ENCODE assay signal across 13 cellular contexts in genomic region chrX:120085553-120086185, GRCh38. TPM values are rescaled to one million over a fixed set of nuclear protein-coding genes. Genes with fewer than 3 reads are reported as not detected.
A peak's percentile ranks its signal among the peaks of the same experiment; 100 is the strongest.
DNase-seq lines count a peak whose midpoint lies in the region; ATAC-seq, FAIRE-seq and TF ChIP-seq lines count a peak whose summit lies in the region.
"Not testable (repeated sequence)": the region's sequence is repeated elsewhere in the genome, so short reads cannot be mapped to it uniquely, and the experiment has no call there.
"Had no signal": no experiment of that assay in that cellular context is flagged by ENCODE, and none has a peak within 500 bp of the region (broad histone marks: within the 10 kb centered on the region; RNA-seq: fewer than 3 reads in every experiment).

No MANE protein-coding gene starts in this region.

- H3K4me1 ChIP-seq in PC-3 (ENCODE audit: insufficient read depth, low read length); mucosa of descending colon (ENCODE audit: low read depth); upper lobe of right lung: not testable (repeated sequence)

- not testable (repeated sequence) for H3K79me2 ChIP-seq in PC-3 (ENCODE audit: low read length)

- H3K36me3 ChIP-seq in PC-3 (ENCODE audit: low read depth, low read length); mucosa of descending colon (ENCODE audit: low read depth); upper lobe of right lung: not testable (repeated sequence)

- H3K4me3 ChIP-seq in PC-3 (ENCODE audit: low read length); mucosa of descending colon; upper lobe of right lung: not testable (repeated sequence)

- H3K36me3 Mint-ChIP-seq in activated CD4-positive, alpha-beta T cell treated with anti-CD3 and anti-CD28 coated beads for 36 hours (ENCODE audit: low read depth); effector memory CD8-positive, alpha-beta T cell (ENCODE audit: insufficient read depth): not testable (repeated sequence)

- CTCF ChIA-PET in PC-3 (lab: Charles Lee); activated CD4-positive, alpha-beta T cell treated with anti-CD3 and anti-CD28 coated beads for 36 hours (lab: Charles Lee): not testable (repeated sequence)

- BruUV-seq in PC-3 (replicated peaks; lab: Mats Ljungman, UMichigan): not testable (repeated sequence)

- H3K27ac ChIP-seq in PC-3 (ENCODE audit: low read length); upper lobe of right lung: not testable (repeated sequence)

- H3K9me3 ChIP-seq in PC-3 (ENCODE audit: low read length); mucosa of descending colon; upper lobe of right lung: not testable (repeated sequence)

- H3K27me3 ChIP-seq in PC-3 (ENCODE audit: low read length); upper lobe of right lung: not testable (repeated sequence)

- not testable (repeated sequence) for H3K9me3 Mint-ChIP-seq in activated CD4-positive, alpha-beta T cell treated with anti-CD3 and anti-CD28 coated beads for 36 hours (ENCODE audit: low read depth); effector memory CD8-positive, alpha-beta T cell

- not testable (repeated sequence) for H3F3A ChIP-seq in PC-3 (ENCODE audit: low read length, unreplicated experiment)

- H3K4me1 Mint-ChIP-seq in activated CD4-positive, alpha-beta T cell treated with anti-CD3 and anti-CD28 coated beads for 36 hours; effector memory CD8-positive, alpha-beta T cell (ENCODE audit: low read depth in 2 of 2): not testable (repeated sequence)

- DNase-seq in GM18507 (ENCODE audit: extremely low spot score, insufficient read length, low read depth); PC-3; activated CD4-positive, alpha-beta T cell treated with anti-CD3 and anti-CD28 coated beads for 36 hours; effector memory CD8-positive, alpha-beta T cell; mucosa of descending colon; upper lobe of right lung: not testable (repeated sequence)

- intact Hi-C loops in PC-3 (cut with micrococcal nuclease); activated CD4-positive, alpha-beta T cell treated with anti-CD3 and anti-CD28 coated beads for 36 hours (cut with DNase I, micrococcal nuclease); mucosa of descending colon (cut with DNase I, micrococcal nuclease); upper lobe of right lung (cut with DNase I): not testable (repeated sequence)

- H3K9ac ChIP-seq in PC-3 (ENCODE audit: low read length): not testable (repeated sequence)

- not testable (repeated sequence) for H2AFZ ChIP-seq in PC-3 (ENCODE audit: low read length)

- not testable (repeated sequence) for H3K9me2 ChIP-seq in PC-3 (replicated peaks; ENCODE audit: low read length)

- FAIRE-seq in A204.1 (lab: Jason Lieb, UNC) (peak; percentile 44), GM18507 (lab: Jason Lieb, UNC) (peak; percentile 86), islet of Langerhans (lab: Jason Lieb, UNC) (peak; percentile 30)

- not testable (repeated sequence) for TF ChIP-seq CTCF in PC-3 (conservative IDR thresholded peaks at IDR 0.05; ENCODE audit: low read depth, low read length); mucosa of descending colon (IDR thresholded peaks at IDR 0.05); upper lobe of right lung (IDR thresholded peaks at IDR 0.05)

- H3K4me3 Mint-ChIP-seq in activated CD4-positive, alpha-beta T cell treated with anti-CD3 and anti-CD28 coated beads for 36 hours; effector memory CD8-positive, alpha-beta T cell: not testable (repeated sequence)

- H4K20me1 ChIP-seq in PC-3 (ENCODE audit: low read length): not testable (repeated sequence)

- POLR2A ChIA-PET in PC-3 (lab: Charles Lee; ENCODE audit: unreplicated experiment); activated CD4-positive, alpha-beta T cell treated with anti-CD3 and anti-CD28 coated beads for 36 hours (lab: Charles Lee): not testable (repeated sequence)

- not testable (repeated sequence) for H3K4me2 ChIP-seq in PC-3 (ENCODE audit: low read length)

- not testable (repeated sequence) for H3K27me3 Mint-ChIP-seq in activated CD4-positive, alpha-beta T cell treated with anti-CD3 and anti-CD28 coated beads for 36 hours; effector memory CD8-positive, alpha-beta T cell

- not testable (repeated sequence) for H3K27ac Mint-ChIP-seq in activated CD4-positive, alpha-beta T cell treated with anti-CD3 and anti-CD28 coated beads for 36 hours; effector memory CD8-positive, alpha-beta T cell

- ATAC-seq in PC-3: peak; percentile 67
- peak; percentile 39 for ATAC-seq in activated CD4-positive, alpha-beta T cell treated with anti-CD3 and anti-CD28 coated beads for 36 hours
- peak; percentile 29 for ATAC-seq in effector memory CD8-positive, alpha-beta T cell (replicated peaks)
- peak; percentile 47 for ATAC-seq in mucosa of descending colon
- peak; percentile 62 for ATAC-seq in upper lobe of right lung

RNA-seq across cellular contexts. Expression of gene RHOXF2B, which starts 8.2 kb away (rescaled TPM):
- not detected in 2 replicates for total RNA-seq in PC-3 (2014; rRNA removed)
- not detected for total RNA-seq in activated CD4-positive, alpha-beta T cell treated with anti-CD3 and anti-CD28 coated beads for 36 hours
- not detected for total RNA-seq in mucosa of descending colon
- total RNA-seq in upper lobe of right lung: not detected
- total RNA-seq: B cell, Daoy, H7, NCI-H460 had no signal

RNA-seq across cellular contexts. Expression of gene RHOXF1, which starts 30.0 kb away (rescaled TPM):
- not detected in 2 replicates for total RNA-seq in PC-3 (2014; rRNA removed)
- total RNA-seq in activated CD4-positive, alpha-beta T cell treated with anti-CD3 and anti-CD28 coated beads for 36 hours: not detected
- total RNA-seq in mucosa of descending colon: under 1 TPM in 1 of 3 donors, not detected in 2; 0.66 TPM
- total RNA-seq in upper lobe of right lung: 0.72 TPM
- total RNA-seq: B cell, Daoy, H7, NCI-H460, RPMI7951 had no signal
